Comparison of ENCODE assay signal across 12 cellular contexts in genomic region chr12:117213295-117213808, GRCh38.
"Had no signal": no experiment of that assay in that cellular context is flagged by ENCODE, and none has a peak within 500 bp of the region (broad histone marks: within the 10 kb centered on the region; RNA-seq: fewer than 3 reads in every experiment).

No MANE protein-coding gene starts in this region.

- H3K9ac ChIP-seq: SK-N-SH had no signal

- H3K27ac ChIP-seq: brain microvascular endothelial cell, colonic mucosa, Peyer's patch, SJSA1, VCaP had no signal

- H3K4me3 ChIP-seq: colonic mucosa, Peyer's patch, SJSA1 had no signal

- H3K4me2 ChIP-seq: SK-N-SH had no signal

- DNase-seq: amniotic stem cell, NCI-H1436 treated with DMSO at 0.1 percent for 48 hours had no signal

- H3K27me3 ChIP-seq: brain microvascular endothelial cell, colonic mucosa, Peyer's patch, SJSA1 had no signal

- H3K9me3 ChIP-seq: colonic mucosa, Peyer's patch, SJSA1, SK-N-SH had no signal

- H3K9me3 Mint-ChIP-seq: activated B cell treated with CpG ODN at 0.5 μM for 24 hours; activated CD4-positive, alpha-beta memory T cell treated with anti-CD3 and anti-CD28 coated beads for 36 hours; activated naive CD8-positive, alpha-beta T cell treated with anti-CD3 and anti-CD28 coated beads for 36 hours; T-helper 1 cell treated with Interleukin-12 subunit alpha and Interleukin-12 subunit beta and Interleukin-4 antibody, amounts not matched to agents 30 μg/mL and 1 μg/mL, for 36 hours had no signal

- H3K27ac Mint-ChIP-seq: activated B cell treated with CpG ODN at 0.5 μM for 24 hours; activated CD4-positive, alpha-beta memory T cell treated with anti-CD3 and anti-CD28 coated beads for 36 hours; activated naive CD8-positive, alpha-beta T cell treated with anti-CD3 and anti-CD28 coated beads for 36 hours; T-helper 1 cell treated with Interleukin-12 subunit alpha and Interleukin-12 subunit beta and Interleukin-4 antibody, amounts not matched to agents 30 μg/mL and 1 μg/mL, for 36 hours had no signal

- H3K36me3 ChIP-seq: brain microvascular endothelial cell, colonic mucosa, Peyer's patch, SJSA1 had no signal

- H3K4me1 ChIP-seq: colonic mucosa, Peyer's patch, SJSA1 had no signal

- H3K4me1 Mint-ChIP-seq: activated B cell treated with CpG ODN at 0.5 μM for 24 hours; activated naive CD8-positive, alpha-beta T cell treated with anti-CD3 and anti-CD28 coated beads for 36 hours had no signal

- H3K36me3 Mint-ChIP-seq: activated CD4-positive, alpha-beta memory T cell treated with anti-CD3 and anti-CD28 coated beads for 36 hours; activated naive CD8-positive, alpha-beta T cell treated with anti-CD3 and anti-CD28 coated beads for 36 hours had no signal

- H3K4me3 Mint-ChIP-seq: activated B cell treated with CpG ODN at 0.5 μM for 24 hours; activated CD4-positive, alpha-beta memory T cell treated with anti-CD3 and anti-CD28 coated beads for 36 hours; activated naive CD8-positive, alpha-beta T cell treated with anti-CD3 and anti-CD28 coated beads for 36 hours; T-helper 1 cell treated with Interleukin-12 subunit alpha and Interleukin-12 subunit beta and Interleukin-4 antibody, amounts not matched to agents 30 μg/mL and 1 μg/mL, for 36 hours had no signal
